ENCODE assay signal across 8 cellular contexts in genomic region chr11:19116315-19116970, GRCh38. TPM values are rescaled to one million over a fixed set of nuclear protein-coding genes. Genes with fewer than 3 reads are reported as not detected.
DNase-seq lines count a peak whose midpoint lies in the region; ATAC-seq and TF ChIP-seq lines count a peak whose summit lies in the region.

No MANE protein-coding gene starts in this region.

- H3K9me3 Mint-ChIP-seq in CD8-positive, alpha-beta memory T cell: no peaks in the 10 kb centered on the region
- H3K9me3 Mint-ChIP-seq in neural progenitor cell: no peaks in the 10 kb centered on the region

- peaks cover 18% of the 10 kb centered on the region for H3K4me1 ChIP-seq in CD8-positive, alpha-beta memory T cell (ENCODE audit: insufficient read depth, low read length)
- H3K4me1 ChIP-seq in ectodermal cell (ENCODE audit: control insufficient read depth, insufficient read depth, low read length): no peaks in the 10 kb centered on the region
- peaks cover 6% of the 10 kb centered on the region for H3K4me1 ChIP-seq in neural progenitor cell

- H3K27me3 ChIP-seq in CD8-positive, alpha-beta memory T cell (ENCODE audit: insufficient read depth, low read length, poor library complexity, severe bottlenecking): no peaks in the 10 kb centered on the region
- H3K27me3 ChIP-seq in MG63: no peaks in the 10 kb centered on the region
- no peaks in the 10 kb centered on the region for H3K27me3 ChIP-seq in ectodermal cell (ENCODE audit: control insufficient read depth, insufficient read depth, low read length, poor library complexity, severe bottlenecking)
- peaks cover 4% of the 10 kb centered on the region for H3K27me3 ChIP-seq in neural progenitor cell

- H3K4me2 ChIP-seq in neural progenitor cell: peak overlapping the region; percentile 80

- H3K27me3 Mint-ChIP-seq in CD8-positive, alpha-beta memory T cell: peaks cover 0 to 3% of the 10 kb centered on the region in 2 donors
- H3K27me3 Mint-ChIP-seq in neural progenitor cell (ENCODE audit: insufficient read depth, low read depth): peaks cover 3% of the 10 kb centered on the region

- peaks cover 28% of the 10 kb centered on the region for H3K79me2 ChIP-seq in neural progenitor cell (ENCODE audit: low read depth)

- CTCF ChIA-PET in CD8-positive, alpha-beta memory T cell (lab: Charles Lee): no interaction called here

- H3K9me3 ChIP-seq in CD8-positive, alpha-beta memory T cell (ENCODE audit: low read length): no peaks in the 10 kb centered on the region
- H3K9me3 ChIP-seq in MG63 (no peaks in the 10 kb centered on the region), ectodermal cell (ENCODE audit: control insufficient read depth, low read length) (no peaks in the 10 kb centered on the region), neural progenitor cell (ENCODE audit: low read depth) (no peaks in the 10 kb centered on the region)

- peak overlapping the region; percentile 4 for H3K27ac ChIP-seq in CD8-positive, alpha-beta memory T cell (ENCODE audit: low read depth, low read length)
- H3K27ac ChIP-seq in ectodermal cell (ENCODE audit: insufficient read depth, low read depth, low read length, poor library complexity, severe bottlenecking) (no peak overlapping the region), neural progenitor cell (no peak overlapping the region)

- DNase-seq in CD8-positive, alpha-beta memory T cell: peak in 1 of 5 donors; percentile 3
- peak; percentile 2 for DNase-seq in MG63
- peak; percentile 11 for DNase-seq in neural progenitor cell (ENCODE audit: low spot score)

- no peak for TF ChIP-seq CTCF in neural progenitor cell (IDR thresholded peaks at IDR 0.05)

- peaks cover 0 to 14% (median 5%) of the 10 kb centered on the region in 3 donors for H3K36me3 Mint-ChIP-seq in CD8-positive, alpha-beta memory T cell
- peaks cover 7% of the 10 kb centered on the region for H3K36me3 Mint-ChIP-seq in neural progenitor cell

- H3K27ac Mint-ChIP-seq in CD8-positive, alpha-beta memory T cell: peak overlapping the region in 7 of 8 donors; percentile 66 to 96 (median 90)
- H3K27ac Mint-ChIP-seq in neural progenitor cell: no peak overlapping the region

- peak overlapping the region; percentile 83 for H2AFZ ChIP-seq in neural progenitor cell (replicated peaks)

- H3K4me1 Mint-ChIP-seq in CD8-positive, alpha-beta memory T cell: peaks cover 43 to 50% (median 46%) of the 10 kb centered on the region in 3 donors
- H3K4me1 Mint-ChIP-seq in neural progenitor cell: peaks cover 16% of the 10 kb centered on the region

- peak overlapping the region; percentile 91 to 99 (median 92) for H3K4me3 Mint-ChIP-seq in CD8-positive, alpha-beta memory T cell
- peak overlapping the region; percentile 94 for H3K4me3 Mint-ChIP-seq in neural progenitor cell

- peak overlapping the region; percentile 75 for H3K4me3 ChIP-seq in CD8-positive, alpha-beta memory T cell (ENCODE audit: low read length)
- H3K4me3 ChIP-seq in MG63 (peak overlapping the region; percentile 78), ectodermal cell (ENCODE audit: insufficient read depth, low read depth, low read length) (peak overlapping the region; percentile 74), neural progenitor cell (peak overlapping the region; percentile 68)

- no peaks in the 10 kb centered on the region for H3K36me3 ChIP-seq in CD8-positive, alpha-beta memory T cell (ENCODE audit: insufficient read depth, low read length)
- H3K36me3 ChIP-seq in MG63 (no peaks in the 10 kb centered on the region), ectodermal cell (ENCODE audit: control insufficient read depth, insufficient read depth, low read length) (no peaks in the 10 kb centered on the region), neural progenitor cell (no peaks in the 10 kb centered on the region)

- no peak overlapping the region for H3K9ac ChIP-seq in neural progenitor cell

- H3F3A ChIP-seq in neural progenitor cell (ENCODE audit: low read depth): peaks cover 9% of the 10 kb centered on the region

- POLR2A ChIA-PET in CD8-positive, alpha-beta memory T cell (lab: Charles Lee): no interaction called here

- H4K20me1 ChIP-seq in neural progenitor cell (ENCODE audit: low read depth): peaks cover 18% of the 10 kb centered on the region

- ATAC-seq in GM19463 (IDR thresholded peaks at IDR 0.05; ENCODE audit: unreplicated experiment): no peak
- ATAC-seq in HG02798 (IDR thresholded peaks at IDR 0.05; ENCODE audit: poor library complexity, unreplicated experiment): no peak
- no peak for ATAC-seq in HG03432 (IDR thresholded peaks at IDR 0.05; ENCODE audit: unreplicated experiment)
- no peak for ATAC-seq in HG03439 (IDR thresholded peaks at IDR 0.05; ENCODE audit: unreplicated experiment)

- WGBS in ectodermal cell, 2 experiments: 45 to 46% methylated on average over 13 to 16 of the region's 16 CpGs

RNA-seq across cellular contexts. Expression of gene ZDHHC13, which starts 0.5 kb away (rescaled TPM):
- total RNA-seq in CD8-positive, alpha-beta memory T cell: 10 to 100 TPM; 22.1 to 22.6 TPM
- 16.6 TPM for polyA plus RNA-seq in CD8-positive, alpha-beta memory T cell
- 6.4 and 14.7 TPM in 2 replicates for total RNA-seq in MG63 (2014; rRNA removed; shearing (Covaris generic); ENCODE audit: low replicate concordance)
- polyA plus RNA-seq in ectodermal cell (2013, experiment 1 of 4): 21.1 TPM
- 21.9 TPM for polyA plus RNA-seq in ectodermal cell (2013, experiment 2 of 4)
- polyA plus RNA-seq in ectodermal cell (2013, experiment 3 of 4): 17.9 TPM
- 18.5 TPM for polyA plus RNA-seq in ectodermal cell (2013, experiment 4 of 4)
- total RNA-seq in neural progenitor cell (ENCODE audit: low replicate concordance): 27.0 and 43.4 TPM in 2 replicates

RNA-seq across cellular contexts. Expression of gene MRGPRX2, which starts 55.9 kb away (rescaled TPM):
- not detected for total RNA-seq in CD8-positive, alpha-beta memory T cell
- not detected for polyA plus RNA-seq in CD8-positive, alpha-beta memory T cell
- total RNA-seq in MG63 (2014; rRNA removed; shearing (Covaris generic); ENCODE audit: low replicate concordance): not detected in 2 replicates
- not detected for polyA plus RNA-seq in ectodermal cell (2013, experiment 1 of 4)
- not detected for polyA plus RNA-seq in ectodermal cell (2013, experiment 2 of 4)
- not detected for polyA plus RNA-seq in ectodermal cell (2013, experiment 3 of 4)
- polyA plus RNA-seq in ectodermal cell (2013, experiment 4 of 4): not detected
- total RNA-seq in neural progenitor cell (ENCODE audit: low replicate concordance): not detected in 2 replicates
